Comparison of ENCODE assay signal across 22 cellular contexts in the genomic region with DNA sequence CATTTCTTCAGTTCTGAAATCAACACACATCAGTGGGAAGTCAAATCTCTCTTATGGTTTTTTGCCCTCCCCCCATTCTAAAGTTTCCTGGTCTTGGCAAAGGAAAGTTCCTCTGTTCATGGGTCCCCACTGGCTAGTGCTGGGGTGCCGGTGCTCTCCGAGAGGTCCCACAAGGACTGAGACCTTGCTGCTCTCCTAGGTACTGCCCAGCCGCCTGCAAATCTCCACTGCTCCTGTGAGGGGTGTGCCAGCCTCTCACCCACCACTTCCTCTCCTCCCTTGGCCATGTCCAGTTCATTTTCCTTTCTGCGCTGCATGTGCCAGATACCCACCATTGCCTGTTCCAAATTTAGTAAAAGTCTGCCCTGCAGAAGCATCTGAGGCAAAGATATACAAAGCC. TPM values are rescaled to one million over a fixed set of nuclear protein-coding genes. Genes with fewer than 3 reads are reported as not detected.
DNase-seq lines count a peak whose midpoint lies in the region; ATAC-seq and TF ChIP-seq lines count a peak whose summit lies in the region.
"Had no signal": no experiment of that assay in that cellular context is flagged by ENCODE, and none has a peak within 500 bp of the region (broad histone marks: within the 10 kb centered on the region; RNA-seq: fewer than 3 reads in every experiment).

No MANE protein-coding gene starts in this region.

- H4K91ac ChIP-seq in trophoblast cell (ENCODE audit: low read depth, low read length), result no peak overlapping the region

- H3K79me2 ChIP-seq in SK-N-SH (ENCODE audit: insufficient read depth), result no peaks in the 10 kb centered on the region
- H3K79me2 ChIP-seq in trophoblast cell (ENCODE audit: control insufficient read depth, insufficient read depth, low read length, poor library complexity), result no peaks in the 10 kb centered on the region

- no peaks in the 10 kb centered on the region; a peak in 1 of 4 replicates for H3K4me1 ChIP-seq in SK-N-SH (ENCODE audit: control insufficient read depth in 1 of 2, insufficient read depth in 2 of 2, low read depth in 1 of 2, low read length in 1 of 2)
- no peaks in the 10 kb centered on the region for H3K4me1 ChIP-seq in trophoblast cell (ENCODE audit: control insufficient read depth in 1 of 2, insufficient read depth in 2 of 2, low read length in 2 of 2)
- H3K4me1 ChIP-seq: A549, BE2C, BLaER1 had no signal

- H3K36me3 ChIP-seq in SK-N-SH (replicated peaks in 1 of 2; ENCODE audit: control insufficient read depth in 1 of 2, insufficient read depth in 2 of 2, low read length in 1 of 2) (no peaks in the 10 kb centered on the region), trophoblast cell (ENCODE audit: control insufficient read depth in 1 of 2, insufficient read depth in 2 of 2, low read length in 2 of 2) (no peaks in the 10 kb centered on the region)
- H3K36me3 ChIP-seq: BE2C, BLaER1 had no signal

- CTCF ChIA-PET in SK-N-SH (lab: Yijun Ruan, JAX), result no interaction called here

- peaks cover 1% of the 10 kb centered on the region for H3K79me1 ChIP-seq in trophoblast cell (ENCODE audit: low read length)

- H3K18ac ChIP-seq in trophoblast cell (ENCODE audit: low read length), result no peak overlapping the region

- no peak overlapping the region for H2BK120ac ChIP-seq in trophoblast cell (ENCODE audit: insufficient read depth, low read length, poor library complexity)

- H3K27me3 Mint-ChIP-seq in immature natural killer cell (ENCODE audit: low read depth in 3 of 3), result peaks cover 1 to 5% (median 2%) of the 10 kb centered on the region in 3 donors

- H3K23ac ChIP-seq in trophoblast cell (ENCODE audit: low read length), result no peak overlapping the region

- no peak for TF ChIP-seq EP300 in SK-N-SH (IDR thresholded peaks at IDR 0.05; ENCODE audit: borderline replicate concordance in 1 of 2, low read depth in 1 of 2, low read length in 1 of 2)

- H4K20me1 ChIP-seq in SK-N-SH (ENCODE audit: insufficient read depth), result no peaks in the 10 kb centered on the region
- H4K20me1 ChIP-seq: BLaER1 had no signal

- H3K9me3 Mint-ChIP-seq in immature natural killer cell, result no peaks in the 10 kb centered on the region

- H3K4me2 ChIP-seq in SK-N-SH, result no peak overlapping the region
- H3K4me2 ChIP-seq in trophoblast cell (ENCODE audit: low read length), result no peak overlapping the region
- H3K4me2 ChIP-seq: A549, BLaER1 had no signal

- no peaks in the 10 kb centered on the region for H3K9me3 ChIP-seq in SK-N-SH
- H3K9me3 ChIP-seq in trophoblast cell (ENCODE audit: insufficient read depth, low read depth, low read length), result no peaks in the 10 kb centered on the region
- H3K9me3 ChIP-seq: A549, BE2C had no signal

- no peak overlapping the region for H3K14ac ChIP-seq in trophoblast cell (ENCODE audit: low read length)

- no peaks in the 10 kb centered on the region for H3K36me3 Mint-ChIP-seq in immature natural killer cell
- H3K36me3 Mint-ChIP-seq: CD14-positive monocyte; CD4-positive, alpha-beta memory T cell; CD4-positive, CD25-positive, alpha-beta regulatory T cell; CD8-positive, alpha-beta memory T cell had no signal

- no peaks in the 10 kb centered on the region for H3K9me2 ChIP-seq in SK-N-SH

- no peaks in the 10 kb centered on the region for H3F3A ChIP-seq in SK-N-SH (replicated peaks; ENCODE audit: insufficient read depth)

- no peaks in the 10 kb centered on the region for H3K27me3 ChIP-seq in SK-N-SH (ENCODE audit: insufficient read depth)
- no peaks in the 10 kb centered on the region for H3K27me3 ChIP-seq in trophoblast cell (ENCODE audit: insufficient read depth, low read length)
- H3K27me3 ChIP-seq: BLaER1 had no signal

- peak overlapping the region; percentile 38 for H4K8ac ChIP-seq in trophoblast cell (ENCODE audit: low read depth, low read length)

- H3K4ac ChIP-seq in trophoblast cell (ENCODE audit: low read depth, low read length), result no peak overlapping the region

- no peak for DNase-seq in SK-N-SH
- DNase-seq in trophoblast cell, result no peak
- DNase-seq in AG20443 (ENCODE audit: low spot score), result no peak
- no peak for DNase-seq in immature natural killer cell
- DNase-seq: BE2C; C1 segment of cervical spinal cord; CD4-positive, alpha-beta memory T cell; CD4-positive, CD25-positive, alpha-beta regulatory T cell; CD8-positive, alpha-beta memory T cell; COR-L47; DMS 273 treated with DMSO at 0.1 percent for 48 hours; DMS153; DMS79; DND-41; EL; GDM1 had no signal

- H4K12ac ChIP-seq in trophoblast cell (ENCODE audit: low read depth, low read length), result no peak overlapping the region

- H2BK12ac ChIP-seq in trophoblast cell (ENCODE audit: low read length), result no peak overlapping the region

- H3K27ac ChIP-seq in SK-N-SH (ENCODE audit: low read depth in 2 of 2, low read length in 1 of 2) (no peak overlapping the region), trophoblast cell (ENCODE audit: low read depth, low read length) (no peak overlapping the region)
- H3K27ac ChIP-seq: 22Rv1, A549, BLaER1 had no signal

- ATAC-seq in SK-N-SH treated with all-trans-retinoic acid at 6 μM for 48 hours, result no peak
- ATAC-seq: A549, GM12878 had no signal

- TF ChIP-seq RAD21 in SK-N-SH (IDR thresholded peaks at IDR 0.05; ENCODE audit: low read length), result no peak

- H3K9ac ChIP-seq in SK-N-SH, result no peak overlapping the region
- no peak overlapping the region for H3K9ac ChIP-seq in trophoblast cell (ENCODE audit: low read length)
- H3K9ac ChIP-seq: BLaER1 had no signal

- POLR2A ChIA-PET in SK-N-SH (lab: Yijun Ruan, JAX), result no interaction called here

- TF ChIP-seq CTCF in SK-N-SH (IDR thresholded peaks at IDR 0.05), result no peak

- H3K4me3 ChIP-seq in SK-N-SH (ENCODE audit: low read depth in 2 of 2, low read length in 1 of 2) (no peak overlapping the region), trophoblast cell (ENCODE audit: low read depth, low read length) (no peak overlapping the region)
- H3K4me3 ChIP-seq: A549, BLaER1, GM12878 had no signal

- H2AK5ac ChIP-seq in trophoblast cell (ENCODE audit: low read length), result peak overlapping the region; percentile 41

- no peak overlapping the region for H3K4me3 Mint-ChIP-seq in immature natural killer cell
- H3K4me3 Mint-ChIP-seq: CD14-positive monocyte; CD4-positive, alpha-beta memory T cell; CD4-positive, CD25-positive, alpha-beta regulatory T cell; CD8-positive, alpha-beta memory T cell had no signal

- H2AFZ ChIP-seq in SK-N-SH (ENCODE audit: low read depth) (no peak overlapping the region), trophoblast cell (ENCODE audit: insufficient read depth, low read length, poor library complexity) (no peak overlapping the region)

- H2BK5ac ChIP-seq in trophoblast cell (ENCODE audit: low read depth, low read length, poor library complexity), result no peak overlapping the region

- no peaks in the 10 kb centered on the region for H3K4me1 Mint-ChIP-seq in immature natural killer cell
- H3K4me1 Mint-ChIP-seq: CD4-positive, alpha-beta memory T cell; CD4-positive, CD25-positive, alpha-beta regulatory T cell; CD8-positive, alpha-beta memory T cell had no signal

- 78% methylated on average over 4 of the region's 4 CpGs for WGBS in SK-N-SH (ENCODE audit: low lambda C conversion rate)
- WGBS in trophoblast cell (ENCODE audit: extremely low coverage, insufficient coverage, insufficient read length), result no CpG with 5 or more reads among the region's 4 CpGs

- no peak overlapping the region for H3K27ac Mint-ChIP-seq in immature natural killer cell
- H3K27ac Mint-ChIP-seq: CD14-positive monocyte; CD4-positive, alpha-beta memory T cell; CD4-positive, CD25-positive, alpha-beta regulatory T cell; CD8-positive, alpha-beta memory T cell had no signal

TF ChIP-seq in SK-N-SH, 30 proteins besides CTCF, POLR2A, EP300 and RAD21 (continues in another document):
- no peak for TF ChIP-seq JUND (IDR thresholded peaks at IDR 0.05)
- TF ChIP-seq, protein P1, sequence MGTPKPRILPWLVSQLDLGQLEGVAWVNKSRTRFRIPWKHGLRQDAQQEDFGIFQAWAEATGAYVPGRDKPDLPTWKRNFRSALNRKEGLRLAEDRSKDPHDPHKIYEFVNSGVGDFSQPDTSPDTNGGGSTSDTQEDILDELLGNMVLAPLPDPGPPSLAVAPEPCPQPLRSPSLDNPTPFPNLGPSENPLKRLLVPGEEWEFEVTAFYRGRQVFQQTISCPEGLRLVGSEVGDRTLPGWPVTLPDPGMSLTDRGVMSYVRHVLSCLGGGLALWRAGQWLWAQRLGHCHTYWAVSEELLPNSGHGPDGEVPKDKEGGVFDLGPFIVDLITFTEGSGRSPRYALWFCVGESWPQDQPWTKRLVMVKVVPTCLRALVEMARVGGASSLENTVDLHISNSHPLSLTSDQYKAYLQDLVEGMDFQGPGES (IDR thresholded peaks at IDR 0.05; ENCODE audit: low read depth, low read length), result no peak

TF ChIP-seq in SK-N-SH treated with all-trans-retinoic acid at 6 μM for 48 hours, 23 proteins besides CTCF, POLR2A, EP300 and RAD21 (continues in another document):
- TF ChIP-seq, protein P2, sequence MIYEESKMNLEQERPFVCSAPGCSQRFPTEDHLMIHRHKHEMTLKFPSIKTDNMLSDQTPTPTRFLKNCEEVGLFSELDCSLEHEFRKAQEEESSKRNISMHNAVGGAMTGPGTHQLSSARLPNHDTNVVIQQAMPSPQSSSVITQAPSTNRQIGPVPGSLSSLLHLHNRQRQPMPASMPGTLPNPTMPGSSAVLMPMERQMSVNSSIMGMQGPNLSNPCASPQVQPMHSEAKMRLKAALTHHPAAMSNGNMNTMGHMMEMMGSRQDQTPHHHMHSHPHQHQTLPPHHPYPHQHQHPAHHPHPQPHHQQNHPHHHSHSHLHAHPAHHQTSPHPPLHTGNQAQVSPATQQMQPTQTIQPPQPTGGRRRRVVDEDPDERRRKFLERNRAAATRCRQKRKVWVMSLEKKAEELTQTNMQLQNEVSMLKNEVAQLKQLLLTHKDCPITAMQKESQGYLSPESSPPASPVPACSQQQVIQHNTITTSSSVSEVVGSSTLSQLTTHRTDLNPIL (CRISPR knock-in tag; IDR thresholded peaks at IDR 0.05; ENCODE audit: low read depth), result no peak
- TF ChIP-seq ZFP30 (CRISPR knock-in tag; IDR thresholded peaks at IDR 0.05), result no peak
- TF ChIP-seq ESRRG (CRISPR knock-in tag; IDR thresholded peaks at IDR 0.05), result no peak
- TF ChIP-seq PPARA (CRISPR knock-in tag; IDR thresholded peaks at IDR 0.05; ENCODE audit: borderline replicate concordance), result no peak
- TF ChIP-seq ISL1 (CRISPR knock-in tag; IDR thresholded peaks at IDR 0.05), result no peak

RNA-seq across cellular contexts. Expression of gene INHBA, which starts 17.2 kb away (rescaled TPM):
- polyA plus RNA-seq in SK-N-SH (2012; rRNA removed) (81.0 and 110 TPM in 2 replicates), immature natural killer cell (not detected)
- polyA plus RNA-seq in SK-N-SH (2012; cell fraction: cytosol; rRNA removed), result 68.9 and 78.0 TPM in 2 replicates
- polyA plus RNA-seq in SK-N-SH (2012; cell fraction: nucleus; rRNA removed), result 100 and 120 TPM in 2 replicates
- 33.1 and 34.2 TPM in 2 replicates for polyA plus RNA-seq in trophoblast cell (2013)
- polyA plus RNA-seq: CD4-positive, alpha-beta memory T cell; CD4-positive, CD25-positive, alpha-beta regulatory T cell; CD8-positive, alpha-beta memory T cell had no signal

Comparison
In these comparisons a context has a peak if more than half of its experiments do, and no peak if none do; other contexts are left out.
1. RNA of gene INHBA, which starts 17.2 kb away (polyA plus RNA-seq): 68.9 to 120 TPM in SK-N-SH; not detected in immature natural killer cell; every median in the first group is over 10 times any median in the second.